ENCODE assay signal across 19 cellular contexts in the genomic region with DNA sequence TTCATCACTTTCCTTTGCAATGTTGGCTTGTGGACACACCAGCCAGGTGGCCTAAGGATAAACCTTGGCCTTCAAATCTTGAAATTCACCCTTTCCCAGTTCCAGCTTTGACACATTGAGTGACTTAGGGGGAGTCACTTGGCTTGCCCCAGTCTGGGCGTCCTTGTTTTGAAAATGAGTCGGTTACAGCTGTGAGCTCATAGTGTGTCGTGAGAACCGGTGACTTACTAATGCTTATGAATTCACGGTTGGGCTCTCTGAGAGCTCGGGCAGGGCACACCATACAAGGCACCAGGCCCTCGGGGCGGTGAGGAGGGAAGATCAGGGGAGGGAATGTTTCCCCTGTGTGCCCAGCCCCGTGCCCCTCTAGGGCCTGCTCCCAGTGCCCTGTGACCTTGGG.
DNase-seq lines count a peak whose midpoint lies in the region; ATAC-seq and TF ChIP-seq lines count a peak whose summit lies in the region.
"Had no signal": no experiment of that assay in that cellular context is flagged by ENCODE, and none has a peak within 500 bp of the region (broad histone marks: within the 10 kb centered on the region; RNA-seq: fewer than 3 reads in every experiment).

No MANE protein-coding gene starts in this region.

- CTCF ChIA-PET in SK-N-SH (lab: Yijun Ruan, JAX) = interaction anchor here (0.9 to 1.3 kb wide), 2 partner anchors 22 to 144 kb away, joined by 3 to 6 read pairs; no protein-coding TSS in a partner anchor

- no peak for DNase-seq in SK-N-SH
- DNase-seq in adipocyte (ENCODE audit: low read depth) = peak; percentile 46
- peak; percentile 75 for DNase-seq in fibroblast of the aortic adventitia (ENCODE audit: low read depth)
- DNase-seq in type B pancreatic cell (ENCODE audit: extremely low spot score, unreplicated experiment) = no peak
- no peak for DNase-seq in DMS53 treated with DMSO at 0.1 percent for 48 hours (lab: John Stamatoyannopoulos, UW; ENCODE audit: unreplicated experiment)
- DNase-seq in NCI-H510A (lab: John Stamatoyannopoulos, UW) = no peak
- DNase-seq: activated naive CD4-positive, alpha-beta T cell; CD8-positive, alpha-beta T cell; hypothalamus; left ventricle myocardium superior; naive B cell; NCI-H2107; right lobe of liver; stimulated activated naive CD4-positive, alpha-beta T cell treated with Interleukin-2 at 50 U/mL for 16 hours had no signal

- TF ChIP-seq RAD21 in SK-N-SH (IDR thresholded peaks at IDR 0.05; ENCODE audit: low read length) = no peak

- no peak overlapping the region for H3K4me3 Mint-ChIP-seq in type B pancreatic cell
- H3K4me3 Mint-ChIP-seq: CD8-positive, alpha-beta T cell; naive B cell had no signal

- no peaks in the 10 kb centered on the region for H4K20me1 ChIP-seq in SK-N-SH (ENCODE audit: insufficient read depth)

- no peak overlapping the region for H3K4me2 ChIP-seq in SK-N-SH

- H3K27ac Mint-ChIP-seq in type B pancreatic cell = peak overlapping the region; percentile 86
- H3K27ac Mint-ChIP-seq: CD8-positive, alpha-beta T cell; naive B cell had no signal

- peaks cover 18% of the 10 kb centered on the region for H3K4me1 Mint-ChIP-seq in type B pancreatic cell (ENCODE audit: unreplicated experiment)
- H3K4me1 Mint-ChIP-seq: naive B cell had no signal

- no peaks in the 10 kb centered on the region for H3K9me2 ChIP-seq in SK-N-SH

- H3K36me3 ChIP-seq in SK-N-SH (replicated peaks in 1 of 2; ENCODE audit: control insufficient read depth in 1 of 2, insufficient read depth in 2 of 2, low read length in 1 of 2) = no peaks in the 10 kb centered on the region
- no peaks in the 10 kb centered on the region for H3K36me3 ChIP-seq in adipocyte (ENCODE audit: control insufficient read depth, insufficient read depth, low read length, severe bottlenecking)
- H3K36me3 ChIP-seq: cardiac muscle cell, right lobe of liver had no signal

- H3K4me3 ChIP-seq in SK-N-SH (ENCODE audit: low read depth in 2 of 2, low read length in 1 of 2) (no peak overlapping the region), adipocyte (ENCODE audit: low read length) (no peak overlapping the region), fibroblast of the aortic adventitia (ENCODE audit: low read depth, low read length) (no peak overlapping the region)
- H3K4me3 ChIP-seq: cardiac muscle cell, right lobe of liver had no signal

- H3K27me3 ChIP-seq in SK-N-SH (ENCODE audit: insufficient read depth) (no peaks in the 10 kb centered on the region), adipocyte (replicated peaks; ENCODE audit: control insufficient read depth, insufficient read depth, low read length) (no peaks in the 10 kb centered on the region)
- H3K27me3 ChIP-seq: right lobe of liver had no signal

- H3K9me3 ChIP-seq in SK-N-SH = no peaks in the 10 kb centered on the region
- peaks cover 6% of the 10 kb centered on the region for H3K9me3 ChIP-seq in adipocyte (ENCODE audit: control insufficient read depth, low read length)
- H3K9me3 ChIP-seq: right lobe of liver had no signal

- TF ChIP-seq CTCF in SK-N-SH (IDR thresholded peaks at IDR 0.05) (no peak), fibroblast of the aortic adventitia (IDR thresholded peaks at IDR 0.05; ENCODE audit: insufficient read depth, low read length) (no peak), type B pancreatic cell (conservative IDR thresholded peaks at IDR 0.05) (no peak)

- 41% methylated on average over 9 of the region's 9 CpGs for WGBS in SK-N-SH (ENCODE audit: low lambda C conversion rate)

- no peak overlapping the region for H3K9ac ChIP-seq in SK-N-SH
- H3K9ac ChIP-seq in adipocyte (ENCODE audit: low read length) = no peak overlapping the region

- peaks cover 5% of the 10 kb centered on the region for H3K36me3 Mint-ChIP-seq in type B pancreatic cell
- H3K36me3 Mint-ChIP-seq: CD8-positive, alpha-beta T cell had no signal

- peaks cover 15% of the 10 kb centered on the region for H3F3A ChIP-seq in SK-N-SH (replicated peaks; ENCODE audit: insufficient read depth)

- H2AFZ ChIP-seq in SK-N-SH (ENCODE audit: low read depth) = no peak overlapping the region

- peaks cover 0 to 18% of the 10 kb centered on the region in 2 experiments; a peak in 1 of 4 replicates for H3K4me1 ChIP-seq in SK-N-SH (ENCODE audit: control insufficient read depth in 1 of 2, insufficient read depth in 2 of 2, low read depth in 1 of 2, low read length in 1 of 2)
- H3K4me1 ChIP-seq in adipocyte (ENCODE audit: control insufficient read depth, insufficient read depth, low read length) = peaks cover 6% of the 10 kb centered on the region
- H3K4me1 ChIP-seq: right lobe of liver had no signal

- H3K9me3 Mint-ChIP-seq in type B pancreatic cell = peaks cover 15% of the 10 kb centered on the region
- H3K9me3 Mint-ChIP-seq: CD8-positive, alpha-beta T cell had no signal

- no peak overlapping the region for H3K27ac ChIP-seq in SK-N-SH (ENCODE audit: low read depth in 2 of 2, low read length in 1 of 2)
- H3K27ac ChIP-seq: 22Rv1, cardiac muscle cell, right lobe of liver, VCaP had no signal

- ATAC-seq in SK-N-SH treated with all-trans-retinoic acid at 6 μM for 48 hours (no peak), HG03025 (IDR thresholded peaks at IDR 0.05; ENCODE audit: low FRiP score, unreplicated experiment) (no peak)
- ATAC-seq: CD8-positive, alpha-beta T cell; left ventricle myocardium superior; right lobe of liver had no signal

- POLR2A ChIA-PET in SK-N-SH (lab: Yijun Ruan, JAX) = no interaction called here

- peak in 1 of 2 experiments; percentile 30; a peak in 1 of 4 replicates for TF ChIP-seq EP300 in SK-N-SH (IDR thresholded peaks at IDR 0.05; ENCODE audit: borderline replicate concordance in 1 of 2, low read depth in 1 of 2, low read length in 1 of 2)

- no peaks in the 10 kb centered on the region for H3K79me2 ChIP-seq in SK-N-SH (ENCODE audit: insufficient read depth)

- H3K27me3 Mint-ChIP-seq in type B pancreatic cell = peaks cover 9% of the 10 kb centered on the region

TF ChIP-seq in SK-N-SH, 30 proteins besides CTCF, POLR2A, EP300 and RAD21:
- TF ChIP-seq NFIC (IDR thresholded peaks at IDR 0.05; ENCODE audit: borderline replicate concordance) (0 out of 2 replicates have a peak, but pooled peaks have one; percentile 9), TCF12 (IDR thresholded peaks at IDR 0.05) (0 out of 2 replicates have a peak, but pooled peaks have one; percentile 22), CHD2 (IDR thresholded peaks at IDR 0.05; ENCODE audit: low read length, partially characterized antibody) (no peak)

TF ChIP-seq in SK-N-SH treated with all-trans-retinoic acid at 6 μM for 48 hours, 23 proteins besides CTCF, POLR2A, EP300 and RAD21:
- TF ChIP-seq, protein P1, sequence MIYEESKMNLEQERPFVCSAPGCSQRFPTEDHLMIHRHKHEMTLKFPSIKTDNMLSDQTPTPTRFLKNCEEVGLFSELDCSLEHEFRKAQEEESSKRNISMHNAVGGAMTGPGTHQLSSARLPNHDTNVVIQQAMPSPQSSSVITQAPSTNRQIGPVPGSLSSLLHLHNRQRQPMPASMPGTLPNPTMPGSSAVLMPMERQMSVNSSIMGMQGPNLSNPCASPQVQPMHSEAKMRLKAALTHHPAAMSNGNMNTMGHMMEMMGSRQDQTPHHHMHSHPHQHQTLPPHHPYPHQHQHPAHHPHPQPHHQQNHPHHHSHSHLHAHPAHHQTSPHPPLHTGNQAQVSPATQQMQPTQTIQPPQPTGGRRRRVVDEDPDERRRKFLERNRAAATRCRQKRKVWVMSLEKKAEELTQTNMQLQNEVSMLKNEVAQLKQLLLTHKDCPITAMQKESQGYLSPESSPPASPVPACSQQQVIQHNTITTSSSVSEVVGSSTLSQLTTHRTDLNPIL (CRISPR knock-in tag; IDR thresholded peaks at IDR 0.05; ENCODE audit: low read depth) = no peak
- TF ChIP-seq PPARA (CRISPR knock-in tag; IDR thresholded peaks at IDR 0.05; ENCODE audit: borderline replicate concordance) (no peak), ZC3H10 (CRISPR knock-in tag; IDR thresholded peaks at IDR 0.05) (no peak), ZNF565 (CRISPR knock-in tag; conservative IDR thresholded peaks at IDR 0.05; ENCODE audit: low read depth) (no peak), SNAI2 (CRISPR knock-in tag; IDR thresholded peaks at IDR 0.05) (no peak), RARB (CRISPR knock-in tag; IDR thresholded peaks at IDR 0.05) (no peak), CSRNP3 (CRISPR knock-in tag; IDR thresholded peaks at IDR 0.05) (no peak), BACH2 (CRISPR knock-in tag; IDR thresholded peaks at IDR 0.05; ENCODE audit: borderline replicate concordance) (no peak)
- TF ChIP-seq, protein P2, sequence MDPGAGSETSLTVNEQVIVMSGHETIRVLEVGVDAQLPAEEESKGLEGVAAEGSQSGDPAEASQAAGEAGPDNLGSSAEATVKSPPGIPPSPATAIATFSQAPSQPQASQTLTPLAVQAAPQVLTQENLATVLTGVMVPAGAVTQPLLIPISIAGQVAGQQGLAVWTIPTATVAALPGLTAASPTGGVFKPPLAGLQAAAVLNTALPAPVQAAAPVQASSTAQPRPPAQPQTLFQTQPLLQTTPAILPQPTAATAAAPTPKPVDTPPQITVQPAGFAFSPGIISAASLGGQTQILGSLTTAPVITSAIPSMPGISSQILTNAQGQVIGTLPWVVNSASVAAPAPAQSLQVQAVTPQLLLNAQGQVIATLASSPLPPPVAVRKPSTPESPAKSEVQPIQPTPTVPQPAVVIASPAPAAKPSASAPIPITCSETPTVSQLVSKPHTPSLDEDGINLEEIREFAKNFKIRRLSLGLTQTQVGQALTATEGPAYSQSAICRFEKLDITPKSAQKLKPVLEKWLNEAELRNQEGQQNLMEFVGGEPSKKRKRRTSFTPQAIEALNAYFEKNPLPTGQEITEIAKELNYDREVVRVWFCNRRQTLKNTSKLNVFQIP (CRISPR knock-in tag; IDR thresholded peaks at IDR 0.05; ENCODE audit: borderline replicate concordance, low read depth) = no peak

Comparison
In these comparisons a context has a peak if more than half of its experiments do, and no peak if none do; other contexts are left out.
1. DNase-seq: peak in adipocyte (single experiment) and fibroblast of the aortic adventitia (single experiment); none in SK-N-SH (single experiment), type B pancreatic cell (single experiment), DMS53 treated with DMSO at 0.1 percent for 48 hours (single experiment) and NCI-H510A (single experiment).